ENCODE assay signal across 21 cellular contexts in genomic region chr1:207029991-207030521, GRCh38. TPM values are rescaled to one million over a fixed set of nuclear protein-coding genes. Genes with fewer than 3 reads are reported as not detected.
DNase-seq lines count a peak whose midpoint lies in the region; ATAC-seq and TF ChIP-seq lines count a peak whose summit lies in the region.
"Had no signal": no experiment of that assay in that cellular context is flagged by ENCODE, and none has a peak within 500 bp of the region (broad histone marks: within the 10 kb centered on the region; RNA-seq: fewer than 3 reads in every experiment).

No MANE protein-coding gene starts in this region.

- H3K4me3 ChIP-seq in GM23248, result no peak overlapping the region
- H3K4me3 ChIP-seq in SK-N-MC, result 0 out of 2 replicates have a peak overlapping the region, but pooled peaks have one; percentile 23
- peak overlapping the region; percentile 48 to 55 (median 52) for H3K4me3 ChIP-seq in esophagus squamous epithelium
- H3K4me3 ChIP-seq: MG63 had no signal

- in situ Hi-C loops in GM23248 (cut with MboI), result no loop called here

- H3K4me2 ChIP-seq in GM23248 (ENCODE audit: unreplicated experiment), result no peak overlapping the region

- H2AFZ ChIP-seq in GM23248, result peak overlapping the region; percentile 51

- H3K36me3 ChIP-seq in GM23248 (ENCODE audit: low read depth) (no peaks in the 10 kb centered on the region), SK-N-MC (ENCODE audit: insufficient read depth, low read length) (no peaks in the 10 kb centered on the region), esophagus squamous epithelium (peaks cover 0 to 7% (median 0%) of the 10 kb centered on the region in 3 donors)
- H3K36me3 ChIP-seq: MG63 had no signal

- H4K20me1 ChIP-seq in GM23248 (ENCODE audit: insufficient read depth), result no peaks in the 10 kb centered on the region

- TF ChIP-seq POLR2A in esophagus squamous epithelium (IDR thresholded peaks at IDR 0.05), result peak in 1 of 4 donors; percentile 19

- no peak for ATAC-seq in GM21526 (IDR thresholded peaks at IDR 0.05; ENCODE audit: low FRiP score, unreplicated experiment)
- ATAC-seq: activated CD8-positive, alpha-beta T cell treated with anti-CD3 and anti-CD28 coated beads, Interleukin-2, amount 10 ng/mL, durations not matched to agents 7 days and 5 days; right cardiac atrium had no signal

- H3K9me2 ChIP-seq in GM23248 (ENCODE audit: insufficient read depth), result no peaks in the 10 kb centered on the region

- intact Hi-C loops in esophagus squamous epithelium (cut with DNase I), result no loop called here

- 46 to 48% methylated on average over 4 of the region's 4 CpGs for WGBS in GM23248 (ENCODE audit: low coverage in 1 of 2, low lambda C conversion rate in 2 of 2, missing lambda C conversion rate in 2 of 2), 2 experiments
- WGBS in esophagus squamous epithelium, 2 donors, result 24 to 45% methylated on average over 4 of the region's 4 CpGs

- H3K9me3 ChIP-seq in GM23248 (ENCODE audit: low read depth) (no peaks in the 10 kb centered on the region), SK-N-MC (ENCODE audit: low read depth, low read length) (no peaks in the 10 kb centered on the region), esophagus squamous epithelium (no peaks in the 10 kb centered on the region)
- H3K9me3 ChIP-seq: MG63 had no signal

- no peaks in the 10 kb centered on the region for H3K79me2 ChIP-seq in GM23248 (ENCODE audit: insufficient read depth)

- H3K9ac ChIP-seq in GM23248 (no peak overlapping the region), SK-N-MC (ENCODE audit: insufficient read length) (no peak overlapping the region)

- H3K27me3 ChIP-seq in GM23248 (replicated peaks; ENCODE audit: insufficient read depth), result no peaks in the 10 kb centered on the region
- peaks cover 0 to 12% (median 0%) of the 10 kb centered on the region in 4 donors for H3K27me3 ChIP-seq in esophagus squamous epithelium
- H3K27me3 ChIP-seq: MG63 had no signal

- H3K27ac ChIP-seq in GM23248 (no peak overlapping the region), SK-N-MC (peak overlapping the region; percentile 51; the same call in 1 of the 2 replicates), esophagus squamous epithelium (peak overlapping the region; percentile 85 to 98 (median 96))

- H3F3A ChIP-seq in GM23248 (ENCODE audit: insufficient read depth), result peaks cover 26% of the 10 kb centered on the region

- H3K4me1 ChIP-seq in GM23248 (ENCODE audit: insufficient read depth), result peaks cover 31% of the 10 kb centered on the region
- H3K4me1 ChIP-seq in esophagus squamous epithelium, result peaks cover 5 to 77% (median 13%) of the 10 kb centered on the region in 3 donors

- TF ChIP-seq CTCF in esophagus squamous epithelium (IDR thresholded peaks at IDR 0.05), result no peak

- DNase-seq in GM23248 (no peak), SK-N-MC (ENCODE audit: low read depth, low spot score) (no peak), esophagus squamous epithelium (lab: John Stamatoyannopoulos, UW) (no peak), renal cortical epithelial cell (ENCODE audit: low read depth) (peak; percentile 45), cerebellum (ENCODE audit: low spot score) (no peak), A172 (ENCODE audit: low spot score) (no peak), NCI-H2081 treated with DMSO at 0.1 percent for 48 hours (lab: John Stamatoyannopoulos, UW) (no peak)
- DNase-seq: activated CD8-positive, alpha-beta T cell treated with anti-CD3 and anti-CD28 coated beads, Interleukin-2, amount 10 ng/mL, durations not matched to agents 7 days and 5 days; AML-193; head of caudate nucleus; MG63; NCI-H2029; NCI-H526 treated with DMSO at 0.1 percent for 48 hours; right cardiac atrium; stimulated activated CD4-positive, alpha-beta T cell treated with anti-CD3 and anti-CD28 coated beads, Interleukin-2, amount 100 ng/mL, for 24 hours had no signal

RNA-seq across cellular contexts. Expression of gene C1orf116, which starts 2.5 kb away (rescaled TPM):
- not detected in 2 replicates for total RNA-seq in GM23248 (2014; rRNA removed; shearing (Covaris generic))
- polyA plus RNA-seq in GM23248 (2016; fragmentation: Nextera tagmentation; extraction: Ambion mirVana), result not detected in 2 replicates
- total RNA-seq in esophagus squamous epithelium (100 to 1,000 TPM in 1 of 4 donors, 10 to 100 TPM in 3; 52.8 to 173 (median 86.4) TPM), renal cortical epithelial cell (16.3 and 17.9 TPM in 2 replicates), cerebellum (0.09 TPM)
- total RNA-seq in A172 (2014; rRNA removed; shearing (Covaris generic)), result 0.31 and 1.4 TPM in 2 replicates
- total RNA-seq: activated CD8-positive, alpha-beta T cell treated with anti-CD3 and anti-CD28 coated beads, Interleukin-2, amount 10 ng/mL, durations not matched to agents 7 days and 5 days; activated T-helper 1 cell treated with anti-CD3 and anti-CD28 coated beads, Interleukin-12 subunit alpha, Interleukin-12 subunit beta, Interleukin-2, Interleukin-4 antibody, amounts not matched to agents 30 ng/mL and 10 ng/mL and 1 ng/mL, durations not matched to agents 14 hours and 24 hours and 36 hours had no signal
- polyA plus RNA-seq: endothelial cell of umbilical vein had no signal

RNA-seq across cellular contexts. Expression of gene YOD1, which starts 21.0 kb away (rescaled TPM):
- total RNA-seq in GM23248 (2014; rRNA removed; shearing (Covaris generic)), result 6.7 and 7.8 TPM in 2 replicates
- 2.4 TPM in 2 replicates for polyA plus RNA-seq in GM23248 (2016; fragmentation: Nextera tagmentation; extraction: Ambion mirVana)
- total RNA-seq in esophagus squamous epithelium (10 to 100 TPM in 3 of 4 donors, 1 to 10 TPM in 1; 9.6 to 32.0 (median 22.9) TPM), renal cortical epithelial cell (15.1 and 15.5 TPM in 2 replicates), cerebellum (18.9 TPM)
- total RNA-seq in A172 (2014; rRNA removed; shearing (Covaris generic)), result 4.4 and 5.1 TPM in 2 replicates

RNA-seq across cellular contexts. Expression of gene PFKFB2, which starts 23.0 kb away (rescaled TPM):
- total RNA-seq in GM23248 (2014; rRNA removed; shearing (Covaris generic)), result 3.7 and 4.2 TPM in 2 replicates
- polyA plus RNA-seq in GM23248 (2016; fragmentation: Nextera tagmentation; extraction: Ambion mirVana), result 1.2 and 1.6 TPM in 2 replicates
- total RNA-seq in esophagus squamous epithelium, result 10 to 100 TPM in 3 of 4 donors, 1 to 10 TPM in 1; 9.4 to 28.7 (median 12.3) TPM
- 10.7 and 15.8 TPM in 2 replicates for total RNA-seq in renal cortical epithelial cell
- total RNA-seq in cerebellum, result 10.4 TPM
- 15.6 and 17.4 TPM in 2 replicates for total RNA-seq in A172 (2014; rRNA removed; shearing (Covaris generic))

RNA-seq across cellular contexts. Expression of gene C4BPB, which starts 58.6 kb away (rescaled TPM):
- total RNA-seq in GM23248 (2014; rRNA removed; shearing (Covaris generic)), result not detected in 2 replicates
- polyA plus RNA-seq in GM23248 (2016; fragmentation: Nextera tagmentation; extraction: Ambion mirVana), result not detected in 2 replicates
- under 1 TPM in 1 of 4 donors, not detected in 3; 0.38 TPM for total RNA-seq in esophagus squamous epithelium
- not detected in 2 replicates for total RNA-seq in renal cortical epithelial cell
- not detected for total RNA-seq in cerebellum
- total RNA-seq in A172 (2014; rRNA removed; shearing (Covaris generic)), result 7.3 and 11.1 TPM in 2 replicates
- total RNA-seq: chondrocyte, endothelial cell of umbilical vein had no signal
- polyA plus RNA-seq: endothelial cell of umbilical vein had no signal

RNA-seq across cellular contexts. Expression of gene FCAMR, which starts 59.8 kb away (rescaled TPM):
- total RNA-seq in GM23248 (2014; rRNA removed; shearing (Covaris generic)), result not detected in 2 replicates
- polyA plus RNA-seq in GM23248 (2016; fragmentation: Nextera tagmentation; extraction: Ambion mirVana), result not detected in 2 replicates
- total RNA-seq in esophagus squamous epithelium (not detected), renal cortical epithelial cell (0.69 and 3.6 TPM in 2 replicates), cerebellum (not detected)
- total RNA-seq in A172 (2014; rRNA removed; shearing (Covaris generic)), result not detected in 2 replicates
- total RNA-seq: activated CD8-positive, alpha-beta T cell treated with anti-CD3 and anti-CD28 coated beads, Interleukin-2, amount 10 ng/mL, durations not matched to agents 7 days and 5 days; activated T-helper 1 cell treated with anti-CD3 and anti-CD28 coated beads, Interleukin-12 subunit alpha, Interleukin-12 subunit beta, Interleukin-2, Interleukin-4 antibody, amounts not matched to agents 30 ng/mL and 10 ng/mL and 1 ng/mL, durations not matched to agents 14 hours and 24 hours and 36 hours; chondrocyte; endothelial cell of umbilical vein; mesenteric fat pad; right cardiac atrium; subcutaneous adipose tissue had no signal
- polyA plus RNA-seq: endothelial cell of umbilical vein, right cardiac atrium had no signal
